8 cellular contexts compared by ENCODE assay signal in the genomic region with DNA sequence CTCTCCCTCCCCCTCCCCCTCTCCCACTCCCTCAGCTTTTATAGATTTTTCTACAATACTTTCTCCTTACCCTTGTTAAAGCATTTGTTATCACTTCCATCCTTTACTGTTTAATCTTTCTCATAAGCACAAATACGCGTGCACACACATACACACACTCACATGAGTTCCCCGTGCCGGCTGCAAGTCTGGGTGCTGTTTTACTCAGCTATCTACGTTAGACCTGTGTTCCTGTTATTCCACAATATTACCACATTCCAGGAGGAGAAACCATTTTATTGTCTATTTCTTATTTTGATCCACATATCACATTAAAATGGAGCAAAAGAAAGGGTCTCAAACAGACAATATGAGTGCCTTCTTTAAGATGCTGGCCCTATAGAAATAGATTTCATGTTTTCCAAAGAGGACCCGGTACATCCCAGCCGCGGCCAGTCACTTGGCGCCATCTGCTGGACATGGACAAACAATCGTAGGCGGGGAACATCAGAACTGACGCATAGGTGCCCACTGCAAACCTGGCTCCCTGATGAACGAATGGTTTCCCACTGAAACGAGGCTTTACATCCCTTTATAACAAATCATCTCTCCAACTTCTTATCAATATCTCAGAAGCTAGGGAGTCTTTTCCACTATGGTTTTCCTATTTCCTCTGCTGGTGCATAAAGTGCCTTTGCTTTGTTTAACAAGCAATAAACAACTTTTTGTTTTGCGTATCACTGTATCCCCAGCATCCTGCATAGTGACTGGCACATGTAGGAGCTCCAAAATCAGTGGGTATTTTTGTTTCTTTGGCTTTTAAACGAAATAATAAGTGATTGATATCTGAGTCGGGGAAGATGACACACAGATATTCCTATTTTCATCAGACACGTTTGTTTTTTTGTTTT.
DNase-seq lines count a peak whose midpoint lies in the region; ATAC-seq and TF ChIP-seq lines count a peak whose summit lies in the region.

No MANE protein-coding gene starts in this region.

- in situ Hi-C loops in brain microvascular endothelial cell (cut with HindIII; ENCODE audit: low pct_ligation_motif_present, low sequenced_read_pairs) = no loop called here

- H3K36me3 ChIP-seq in brain microvascular endothelial cell (replicated peaks) = no peaks in the 10 kb centered on the region

- no peaks in the 10 kb centered on the region for H3K27me3 ChIP-seq in brain microvascular endothelial cell (replicated peaks)

- H3K4me3 ChIP-seq in brain microvascular endothelial cell (ENCODE audit: low read depth, low read length) = no peak overlapping the region

- no peak overlapping the region for H3K27ac ChIP-seq in brain microvascular endothelial cell

- DNase-seq in NK-92 treated with Interleukin-12 subunit alpha and Interleukin-12 subunit beta, amount 100 ng/mL, for 24 hours (lab: John Stamatoyannopoulos, UW) = peak; percentile 25
- DNase-seq in NK-92 (lab: John Stamatoyannopoulos, UW; ENCODE audit: unreplicated experiment) (no peak), NCI-H146 (lab: John Stamatoyannopoulos, UW) (peak; percentile 86), T-helper 22 cell (ENCODE audit: low read depth) (peak; percentile 2), brain microvascular endothelial cell (peak; percentile 62), iris pigment epithelial cell (ENCODE audit: low read depth) (peak; percentile 65)
- DNase-seq in stimulated activated CD4-positive, alpha-beta T cell treated with anti-CD3 and anti-CD28 coated beads, Interleukin-15, amount 100 ng/mL, for 24 hours = peak; percentile 76

- peak; percentile 91 for TF ChIP-seq CTCF in brain microvascular endothelial cell (IDR thresholded peaks at IDR 0.05; ENCODE audit: low read depth, low read length, missing control alignments)

- ATAC-seq in HG03342 (IDR thresholded peaks at IDR 0.05; ENCODE audit: unreplicated experiment) = no peak
